In the genomic region with DNA sequence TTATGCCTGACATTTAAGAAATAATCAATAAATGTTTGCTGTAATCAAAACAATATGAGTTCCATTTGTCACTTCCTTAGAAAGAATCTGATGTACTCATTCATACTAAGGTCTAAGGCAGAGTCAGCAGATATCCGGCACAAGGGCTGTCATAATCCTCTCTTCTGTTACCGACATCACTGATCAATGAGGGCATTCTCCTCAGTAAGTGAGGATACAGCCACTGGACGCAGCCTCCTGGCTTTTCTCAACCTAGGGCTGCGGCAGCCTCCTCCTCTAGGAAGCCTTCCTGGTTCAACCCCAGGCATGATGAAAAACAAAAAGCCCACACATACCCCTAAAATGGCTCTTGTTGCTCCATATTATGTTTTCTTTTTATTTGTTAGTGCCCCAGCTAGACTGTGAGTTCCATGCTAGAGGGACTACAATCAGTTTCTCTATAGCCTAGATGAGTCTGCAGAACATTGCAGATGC, we compare ENCODE assay signal across 20 cellular contexts. TPM values are rescaled to one million over a fixed set of nuclear protein-coding genes. Genes with fewer than 3 reads are reported as not detected.
A peak's percentile ranks its signal among the peaks of the same experiment; 100 is the strongest.
DNase-seq lines count a peak whose midpoint lies in the region; ATAC-seq, FAIRE-seq and TF ChIP-seq lines count a peak whose summit lies in the region.
"Had no signal": no experiment of that assay in that cellular context is flagged by ENCODE, and none has a peak within 500 bp of the region (broad histone marks: within the 10 kb centered on the region; RNA-seq: fewer than 3 reads in every experiment).

No MANE protein-coding gene starts in this region.

- no TSS peak for BruUV-seq in K562 (replicated peaks; lab: Mats Ljungman, UMichigan)

- no peak overlapping the region for H3K4me3 ChIP-seq in K562
- H3K4me3 ChIP-seq in lower leg skin (ENCODE audit: low read depth, poor library complexity, severe bottlenecking) = no peak overlapping the region
- no peak overlapping the region for H3K4me3 ChIP-seq in colonic mucosa
- H3K4me3 ChIP-seq: GM23248 had no signal

- H3K9me1 ChIP-seq in K562 (ENCODE audit: control insufficient read depth, insufficient read depth, low read length) = no peaks in the 10 kb centered on the region

- CTCF ChIA-PET in K562 (lab: Yijun Ruan, JAX; ENCODE audit: low intra/inter-chr PET ratio) = no interaction called here

- no peaks in the 10 kb centered on the region for H3K9me3 Mint-ChIP-seq in stimulated activated effector memory CD8-positive, alpha-beta T cell treated with anti-CD3 and anti-CD28 coated beads, Interleukin-12 subunit alpha, Interleukin-12 subunit beta, amount 100 ng/mL, for 72 hours
- H3K9me3 Mint-ChIP-seq: H9 had no signal

- H3K9me3 ChIP-seq in K562 (replicated peaks; ENCODE audit: control insufficient read depth, insufficient read depth, low read depth, low read length) = no peaks in the 10 kb centered on the region
- no peaks in the 10 kb centered on the region for H3K9me3 ChIP-seq in colonic mucosa
- H3K9me3 ChIP-seq: BE2C had no signal

- peaks cover 5% of the 10 kb centered on the region for H3K4me1 Mint-ChIP-seq in stimulated activated effector memory CD8-positive, alpha-beta T cell treated with anti-CD3 and anti-CD28 coated beads, Interleukin-12 subunit alpha, Interleukin-12 subunit beta, amount 100 ng/mL, for 72 hours

- H3K36me3 Mint-ChIP-seq in stimulated activated effector memory CD8-positive, alpha-beta T cell treated with anti-CD3 and anti-CD28 coated beads, Interleukin-12 subunit alpha, Interleukin-12 subunit beta, amount 100 ng/mL, for 72 hours = no peaks in the 10 kb centered on the region

- no peak for TF ChIP-seq POLR2A in K562 (conservative IDR thresholded peaks at IDR 0.05)
- no peak for TF ChIP-seq POLR2A in lower leg skin (IDR thresholded peaks at IDR 0.05)

- no peaks in the 10 kb centered on the region for H3K36me3 ChIP-seq in K562 (ENCODE audit: control insufficient read depth, insufficient read depth, low read length)
- no peaks in the 10 kb centered on the region for H3K36me3 ChIP-seq in colonic mucosa
- H3K36me3 ChIP-seq: BE2C had no signal

- ATAC-seq in K562 = no peak
- ATAC-seq in stimulated activated effector memory CD8-positive, alpha-beta T cell treated with anti-CD3 and anti-CD28 coated beads, Interleukin-12 subunit alpha, Interleukin-12 subunit beta, amount 100 ng/mL, for 72 hours = no peak
- no peak for ATAC-seq in sciatic nerve
- ATAC-seq: HepG2 had no signal

- intact Hi-C loops in K562 (cut with micrococcal nuclease) = no loop called here
- intact Hi-C loops in lower leg skin (cut with DNase I; ENCODE audit: low total_unique reads) = no loop called here
- intact Hi-C loops in colonic mucosa (cut with DNase I) = no loop called here
- intact Hi-C loops in sciatic nerve (cut with DNase I) = no loop called here

- H3K4me1 ChIP-seq in K562 (replicated peaks in 1 of 2; ENCODE audit: control insufficient read depth in 2 of 2, insufficient read depth in 2 of 2, low read length in 2 of 2) (peaks cover 10 to 16% of the 10 kb centered on the region in 2 experiments), colonic mucosa (peaks cover 6% of the 10 kb centered on the region)
- H3K4me1 ChIP-seq: BE2C had no signal

- H2AFZ ChIP-seq in K562 (ENCODE audit: low read depth, low read length) = peak overlapping the region; percentile 61
- H2AFZ ChIP-seq: GM23248 had no signal

- no peak overlapping the region for H3K4me2 ChIP-seq in K562 (ENCODE audit: insufficient read depth, low read length)

- peak overlapping the region; percentile 15 for H3K27ac Mint-ChIP-seq in stimulated activated effector memory CD8-positive, alpha-beta T cell treated with anti-CD3 and anti-CD28 coated beads, Interleukin-12 subunit alpha, Interleukin-12 subunit beta, amount 100 ng/mL, for 72 hours

- peak; percentile 9 for DNase-seq in activated CD8-positive, alpha-beta memory T cell treated with anti-CD3 and anti-CD28 coated beads for 24 hours
- DNase-seq in activated CD8-positive, alpha-beta memory T cell treated with anti-CD3 and anti-CD28 coated beads, Interleukin-2, amount 50 U/mL, for 48 hours = no peak
- DNase-seq in K562 (ENCODE audit: extremely low read depth in 1 of 4, low spot score in 3 of 4) (no peak), lower leg skin (ENCODE audit: low spot score in 2 of 2) (peak; percentile 5 to 25), colonic mucosa (no peak), sciatic nerve (ENCODE audit: low spot score) (no peak)
- DNase-seq in stimulated activated effector memory CD8-positive, alpha-beta T cell treated with anti-CD3 and anti-CD28 coated beads, Interleukin-12 subunit alpha, Interleukin-12 subunit beta, amount 100 ng/mL, for 72 hours (ENCODE audit: low spot score in 2 of 2) = no peak
- DNase-seq in activated effector memory CD4-positive, alpha-beta T cell treated with anti-CD3 and anti-CD28 coated beads, Interleukin-2, amount 50 U/mL, for 16 hours = no peak
- DNase-seq: ACHN, BE2C, GM23248, H9, NCI-H1436 treated with DMSO at 0.1 percent for 48 hours, NCI-H1930, NCI-H2107, NCI-H748 treated with DMSO at 0.1 percent for 48 hours, SHP77 had no signal

- no peak for TF ChIP-seq RAD21 in K562 (CRISPR knock-in tag; conservative IDR thresholded peaks at IDR 0.05 in 1 of 2, IDR thresholded peaks at IDR 0.05 in 1 of 2)

- in situ Hi-C loops in K562 (cut with MboI) = no loop called here

- no peak for TF ChIP-seq EP300 in K562 (IDR thresholded peaks at IDR 0.05; ENCODE audit: low read length)

- H4K20me1 ChIP-seq in K562 (replicated peaks; ENCODE audit: control insufficient read depth, insufficient read depth, low read length) = no peaks in the 10 kb centered on the region

- H3K4me3 Mint-ChIP-seq in stimulated activated effector memory CD8-positive, alpha-beta T cell treated with anti-CD3 and anti-CD28 coated beads, Interleukin-12 subunit alpha, Interleukin-12 subunit beta, amount 100 ng/mL, for 72 hours = no peak overlapping the region
- H3K4me3 Mint-ChIP-seq: H9 had no signal

- H3K27me3 ChIP-seq in K562 (ENCODE audit: control insufficient read depth in 2 of 2, insufficient read depth in 2 of 2, low read length in 2 of 2) = no peaks in the 10 kb centered on the region
- no peaks in the 10 kb centered on the region for H3K27me3 ChIP-seq in colonic mucosa
- H3K27me3 ChIP-seq: BE2C had no signal

- H3K79me2 ChIP-seq in K562 (ENCODE audit: control insufficient read depth, insufficient read depth, low read length) = no peaks in the 10 kb centered on the region

- WGBS in K562 (ENCODE audit: insufficient coverage, low coverage, missing lambda C conversion rate) = 43% methylated on average over 4 of the region's 4 CpGs
- 75 to 84% methylated on average over 4 of the region's 4 CpGs for WGBS in lower leg skin, 2 donors

- POLR2A ChIA-PET in K562 (lab: Yijun Ruan, JAX) = interaction anchor here (0.6 to 2.2 kb wide), 3 partner anchors 10 to 91 kb away, joined by 3 to 6 read pairs (median 5); no protein-coding TSS in a partner anchor

- H3K9ac ChIP-seq in K562 (ENCODE audit: insufficient read depth in 1 of 2, low read depth in 2 of 2, low read length in 2 of 2) (no peak overlapping the region), colonic mucosa (ENCODE audit: low read depth in 2 of 2, low read length in 2 of 2) (no peak overlapping the region)
- H3K9ac ChIP-seq: GM23248 had no signal

- H3K27ac ChIP-seq in K562 (ENCODE audit: extremely low read depth, low read depth, low read length) = no peak overlapping the region
- H3K27ac ChIP-seq in colonic mucosa = no peak overlapping the region
- H3K27ac ChIP-seq: 22Rv1, GM23248, RWPE1 had no signal

- no peak for FAIRE-seq in K562 (lab: Jason Lieb, UNC)
- FAIRE-seq: HepG2 had no signal

- TF ChIP-seq CTCF in K562 (IDR thresholded peaks at IDR 0.05 in 2 of 3, conservative IDR thresholded peaks at IDR 0.05 in 1 of 3; ENCODE audit: insufficient read depth in 2 of 3, low read depth in 1 of 3, low read length in 3 of 3) (no peak), lower leg skin (IDR thresholded peaks at IDR 0.05) (no peak), colonic mucosa (IDR thresholded peaks at IDR 0.05) (no peak)

TF ChIP-seq in K562, 482 proteins besides CTCF, POLR2A, EP300 and RAD21 (continues in another document):
- TF ChIP-seq GATA2 (CRISPR knock-in tag; IDR thresholded peaks at IDR 0.05) (0 out of 2 replicates have a peak, but pooled peaks have one; percentile 1), RBFOX2 (IDR thresholded peaks at IDR 0.05; ENCODE audit: low read depth, low read length) (no peak), PTTG1 (tag; IDR thresholded peaks at IDR 0.05; ENCODE audit: low read depth) (no peak), MAFG (tag; conservative IDR thresholded peaks at IDR 0.05) (0 out of 2 replicates have a peak, but pooled peaks have one; percentile 17), CEBPB (tag; IDR thresholded peaks at IDR 0.05) (peak; percentile 92)
- TF ChIP-seq, protein P1, sequence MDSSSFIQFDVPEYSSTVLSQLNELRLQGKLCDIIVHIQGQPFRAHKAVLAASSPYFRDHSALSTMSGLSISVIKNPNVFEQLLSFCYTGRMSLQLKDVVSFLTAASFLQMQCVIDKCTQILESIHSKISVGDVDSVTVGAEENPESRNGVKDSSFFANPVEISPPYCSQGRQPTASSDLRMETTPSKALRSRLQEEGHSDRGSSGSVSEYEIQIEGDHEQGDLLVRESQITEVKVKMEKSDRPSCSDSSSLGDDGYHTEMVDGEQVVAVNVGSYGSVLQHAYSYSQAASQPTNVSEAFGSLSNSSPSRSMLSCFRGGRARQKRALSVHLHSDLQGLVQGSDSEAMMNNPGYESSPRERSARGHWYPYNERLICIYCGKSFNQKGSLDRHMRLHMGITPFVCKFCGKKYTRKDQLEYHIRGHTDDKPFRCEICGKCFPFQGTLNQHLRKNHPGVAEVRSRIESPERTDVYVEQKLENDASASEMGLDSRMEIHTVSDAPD (CRISPR knock-in tag; IDR thresholded peaks at IDR 0.05) = no peak

RNA-seq across cellular contexts. Expression of gene TENT5C, which starts 40.7 kb away (rescaled TPM):
- 12.1 and 13.3 TPM in 2 replicates for total RNA-seq in K562 (2011; cell fraction: chromatin; rRNA removed; ENCODE audit: low replicate concordance)
- 8.7 and 8.8 TPM in 2 replicates for total RNA-seq in K562 (2011; cell fraction: nucleolus; rRNA removed)
- total RNA-seq in K562 (2011; cell fraction: nucleoplasm; rRNA removed) = 11.4 and 17.1 TPM in 2 replicates
- total RNA-seq in K562 (2014; rRNA removed) (1.8 and 3.6 TPM in 2 replicates), K562 (2014; rRNA removed; fragmentation: Illumina TruSeq; extraction: Trizol) (4.5 and 5.2 TPM in 2 replicates), K562 (2015; rRNA removed; fragmentation: Illumina TruSeq; extraction: Trizol) (2.5 and 2.8 TPM in 2 replicates), K562 (2021) (7.1 and 7.7 TPM in 2 replicates), lower leg skin (1 to 10 TPM; 1.9 to 4.3 (median 2.8) TPM), colonic mucosa (10 to 100 TPM; 40.7 to 58.5 TPM), sciatic nerve (37.0 TPM)
- polyA plus RNA-seq in K562 (2011; rRNA removed) (7.7 and 8.2 TPM in 2 replicates), K562 (2014; fragmentation: Illumina TruSeq; extraction: Trizol) (3.4 and 4.0 TPM in 2 replicates), K562 (2014; fragmentation: Nextera tagmentation; extraction: Ambion mirVana) (1 to 10 TPM; 3.8 to 5.0 TPM), K562 (2014; rRNA removed) (2.8 and 2.9 TPM in 2 replicates)
- polyA plus RNA-seq in K562 (2011; cell fraction: cytosol; rRNA removed) = 4.5 and 7.5 TPM in 2 replicates
- polyA plus RNA-seq in K562 (2011; cell fraction: nucleus; rRNA removed) = 3.9 and 5.1 TPM in 2 replicates
- 2.4 and 3.7 TPM in 2 replicates for polyA plus RNA-seq in K562 (2012)
- polyA minus RNA-seq in K562 (2011; rRNA and poly(A)+ RNA removed) = 26.9 and 28.8 TPM in 2 replicates
- polyA minus RNA-seq in K562 (2011; cell fraction: cytosol; rRNA and poly(A)+ RNA removed) = 11.0 and 11.5 TPM in 2 replicates
- 7.1 and 12.4 TPM in 2 replicates for polyA minus RNA-seq in K562 (2011; cell fraction: nucleus; rRNA and poly(A)+ RNA removed)
- total RNA-seq: GM23248 had no signal

Comparison
In these comparisons a context has a peak if more than half of its experiments do, and no peak if none do; other contexts are left out.
1. DNase-seq: peak in activated CD8-positive, alpha-beta memory T cell treated with anti-CD3 and anti-CD28 coated beads for 24 hours (single experiment) and lower leg skin (2 of 2); none in activated CD8-positive, alpha-beta memory T cell treated with anti-CD3 and anti-CD28 coated beads, Interleukin-2, amount 50 U/mL, for 48 hours (single experiment), K562 (0 of 4), stimulated activated effector memory CD8-positive, alpha-beta T cell treated with anti-CD3 and anti-CD28 coated beads, Interleukin-12 subunit alpha, Interleukin-12 subunit beta, amount 100 ng/mL, for 72 hours (0 of 2), colonic mucosa (single experiment), activated effector memory CD4-positive, alpha-beta T cell treated with anti-CD3 and anti-CD28 coated beads, Interleukin-2, amount 50 U/mL, for 16 hours (single experiment) and sciatic nerve (single experiment).